ENCODE assay signal across 24 cellular contexts in the genomic region with DNA sequence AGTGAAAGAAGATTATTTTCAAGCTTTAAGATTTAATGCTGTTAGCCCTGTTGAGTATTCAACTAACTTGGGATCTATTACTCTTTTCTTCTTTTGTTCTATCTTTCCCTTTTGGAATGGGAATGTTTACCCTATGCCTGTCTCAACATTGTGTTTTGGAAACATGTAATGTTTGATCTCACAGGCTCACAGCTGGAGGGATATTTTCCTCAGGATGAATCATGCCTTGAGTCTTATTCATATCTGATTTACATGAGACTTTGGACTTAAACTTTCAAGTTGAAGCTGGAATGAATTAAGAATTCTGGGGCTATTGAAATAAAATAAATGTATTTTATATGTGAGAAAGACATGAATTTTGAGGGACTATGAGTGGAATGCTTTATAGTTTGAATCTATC.
DNase-seq lines count a peak whose midpoint lies in the region; ATAC-seq, FAIRE-seq and TF ChIP-seq lines count a peak whose summit lies in the region.
"Had no signal": no experiment of that assay in that cellular context is flagged by ENCODE, and none has a peak within 500 bp of the region (broad histone marks: within the 10 kb centered on the region; RNA-seq: fewer than 3 reads in every experiment).

No MANE protein-coding gene starts in this region.

- FAIRE-seq in A549 (lab: Jason Lieb, UNC) (no peak), GM19239 (lab: Jason Lieb, UNC) (no peak)
- FAIRE-seq: GM18507 had no signal

- no peaks in the 10 kb centered on the region for H3K9me3 ChIP-seq in A549
- no peaks in the 10 kb centered on the region; the same call in 1 of the 2 replicates for H3K9me3 ChIP-seq in MG63
- H3K9me3 ChIP-seq: spleen, tibial nerve had no signal

- POLR2A ChIA-PET in A549 (lab: Yijun Ruan, JAX), result no interaction called here

- CTCF ChIA-PET in A549 (lab: Yijun Ruan, JAX), result no interaction called here

- H3K27ac ChIP-seq in A549 (peak overlapping the region in 1 of 2 experiments; percentile 35; a peak in 1 of 6 replicates), foreskin keratinocyte (no peak overlapping the region)
- H3K27ac ChIP-seq: C4-2B, parathyroid adenoma, spleen, tibial nerve had no signal

- no peak for TF ChIP-seq EP300 in A549 (IDR thresholded peaks at IDR 0.05)

- TF ChIP-seq CTCF in A549 (IDR thresholded peaks at IDR 0.05) (no peak), choroid plexus epithelial cell (conservative IDR thresholded peaks at IDR 0.05; ENCODE audit: low read depth, low read length) (no peak), foreskin keratinocyte (conservative IDR thresholded peaks at IDR 0.05) (no peak)

- TF ChIP-seq POLR2A in A549 (IDR thresholded peaks at IDR 0.05; ENCODE audit: low read length), result no peak

- no peak for TF ChIP-seq RAD21 in A549 (conservative IDR thresholded peaks at IDR 0.05 in 1 of 2, IDR thresholded peaks at IDR 0.05 in 1 of 2)

- H3K27me3 ChIP-seq in MG63 (no peaks in the 10 kb centered on the region), foreskin keratinocyte (no peaks in the 10 kb centered on the region)
- H3K27me3 ChIP-seq: spleen, tibial nerve had no signal

- H3K4me1 ChIP-seq in A549 (peaks cover 12% of the 10 kb centered on the region; the same call in 2 of the 3 replicates), foreskin keratinocyte (no peaks in the 10 kb centered on the region)
- H3K4me1 ChIP-seq: parathyroid adenoma, spleen, tibial nerve had no signal

- DNase-seq in A549 (ENCODE audit: low read depth in 1 of 2, low spot score in 1 of 2), result peak in 1 of 2 experiments; percentile 25
- peak; percentile 24 for DNase-seq in MG63
- peak; percentile 70 for DNase-seq in choroid plexus epithelial cell (ENCODE audit: low read depth)
- peak; percentile 34 to 68 for DNase-seq in foreskin keratinocyte
- no peak for DNase-seq in cerebellar cortex (ENCODE audit: low spot score)
- no peak for DNase-seq in GM19239 (ENCODE audit: insufficient read length, low spot score)
- DNase-seq: 8988T; activated B cell treated with CpG ODN at 0.5 μM for 24 hours; activated CD8-positive, alpha-beta T cell treated with anti-CD3 and anti-CD28 coated beads for 36 hours; activated T-cell treated with anti-CD3 and anti-CD28 coated beads, Interleukin-2, amount 50 U/mL, for 4 hours; caudate nucleus; DMS79; effector memory CD4-positive, alpha-beta T cell; MM.1S; NCI-H1694 treated with DMSO at 0.1 percent for 48 hours; spleen had no signal

- ATAC-seq in A549 (peak; percentile 26 to 50; a peak in 2 of 6 replicates), foreskin keratinocyte (peak; percentile 62), HG02798 (IDR thresholded peaks at IDR 0.05; ENCODE audit: poor library complexity, unreplicated experiment) (no peak), HG03139 (IDR thresholded peaks at IDR 0.05; ENCODE audit: unreplicated experiment) (no peak)
- ATAC-seq: activated CD8-positive, alpha-beta T cell treated with anti-CD3 and anti-CD28 coated beads for 36 hours; activated naive CD4-positive, alpha-beta T cell treated with anti-CD3 and anti-CD28 coated beads, Interleukin-2, amount 50 U/mL, for 72 hours; activated T-cell treated with anti-CD3 and anti-CD28 coated beads, Interleukin-2, amount 50 U/mL, for 4 hours; stimulated activated effector memory CD8-positive, alpha-beta T cell treated with anti-CD3 and anti-CD28 coated beads, Interleukin-12 subunit alpha, Interleukin-12 subunit beta, amount 100 ng/mL, for 72 hours had no signal

- H3K36me3 ChIP-seq in MG63, result no peaks in the 10 kb centered on the region
- H3K36me3 ChIP-seq: spleen, tibial nerve had no signal

- H3K4me2 ChIP-seq in A549, result peak overlapping the region; percentile 26; the same call in 2 of the 3 replicates

- H3K4me3 ChIP-seq in A549 (no peak overlapping the region), MG63 (no peak overlapping the region), choroid plexus epithelial cell (ENCODE audit: low read depth, low read length) (no peak overlapping the region)
- H3K4me3 ChIP-seq: spleen, tibial nerve had no signal

TF ChIP-seq in A549, 52 proteins besides CTCF, POLR2A, EP300 and RAD21:
- TF ChIP-seq GATA3 (IDR thresholded peaks at IDR 0.05; ENCODE audit: borderline replicate concordance) (no peak), HEYL (CRISPR knock-in tag; IDR thresholded peaks at IDR 0.05) (no peak), FOSL2 (IDR thresholded peaks at IDR 0.05) (no peak), FOSL2 (CRISPR knock-in tag; IDR thresholded peaks at IDR 0.05) (peak; percentile 35), RARB (CRISPR knock-in tag; IDR thresholded peaks at IDR 0.05) (no peak), CEBPB (IDR thresholded peaks at IDR 0.05) (no peak), CBX8 (IDR thresholded peaks at IDR 0.05) (no peak), NFE2L2 (conservative IDR thresholded peaks at IDR 0.05; ENCODE audit: low read length) (no peak)

Comparison
In these comparisons a context has a peak if more than half of its experiments do, and no peak if none do; other contexts are left out.
1. ATAC-seq: peak in A549 (2 of 2) and foreskin keratinocyte (single experiment); none in HG02798 (single experiment) and HG03139 (single experiment).
2. DNase-seq: peak in MG63 (single experiment), choroid plexus epithelial cell (single experiment) and foreskin keratinocyte (2 of 2); none in cerebellar cortex (single experiment) and GM19239 (single experiment).